Comparison of ENCODE assay signal across 1 cellular context in genomic region chr19:55152017-55152416, GRCh38.
TF ChIP-seq lines count a peak whose summit lies in the region.

No MANE protein-coding gene starts in this region.

TF ChIP-seq in GM12878, 131 proteins besides CTCF, POLR2A, EP300 and RAD21:
- 0 out of 2 replicates have a peak, but pooled peaks have one; percentile 32 for TF ChIP-seq GABPA (IDR thresholded peaks at IDR 0.05; ENCODE audit: low read depth)
- no peak for TF ChIP-seq WRNIP1 (IDR thresholded peaks at IDR 0.05; ENCODE audit: borderline replicate concordance, low read depth, low read length)
- TF ChIP-seq ZNF207 (IDR thresholded peaks at IDR 0.05; ENCODE audit: borderline replicate concordance): no peak
- no peak for TF ChIP-seq BMI1 (IDR thresholded peaks at IDR 0.05; ENCODE audit: borderline replicate concordance)
- TF ChIP-seq SPI1 (IDR thresholded peaks at IDR 0.05; ENCODE audit: borderline replicate concordance, insufficient read depth, low read depth, low read length): peak; percentile 25; the same call in 1 of the 2 replicates
- peak in 1 of 2 experiments; percentile 64; a peak in 2 of 4 replicates for TF ChIP-seq ETV6 (conservative IDR thresholded peaks at IDR 0.05 in 1 of 2, IDR thresholded peaks at IDR 0.05 in 1 of 2; ENCODE audit: borderline replicate concordance in 1 of 2, low read depth in 1 of 2)
- no peak for TF ChIP-seq HDAC6 (IDR thresholded peaks at IDR 0.05; ENCODE audit: unreplicated experiment)
